ENCODE assay signal across 9 cellular contexts in genomic region chr13:42990147-42990990, GRCh38. TPM values are rescaled to one million over a fixed set of nuclear protein-coding genes. Genes with fewer than 3 reads are reported as not detected.
A peak's percentile ranks its signal among the peaks of the same experiment; 100 is the strongest.
DNase-seq lines count a peak whose midpoint lies in the region; TF ChIP-seq lines count a peak whose summit lies in the region.
"Had no signal": no experiment of that assay in that cellular context is flagged by ENCODE, and none has a peak within 500 bp of the region (broad histone marks: within the 10 kb centered on the region; RNA-seq: fewer than 3 reads in every experiment).

No MANE protein-coding gene starts in this region.

- peak; percentile 21 for DNase-seq in NCI-H446 treated with DMSO at 0.1 percent for 48 hours (lab: John Stamatoyannopoulos, UW)
- no peak for DNase-seq in endodermal cell
- no peak for DNase-seq in sigmoid colon
- no peak for DNase-seq in NCI-H2196 (lab: John Stamatoyannopoulos, UW; ENCODE audit: unreplicated experiment)
- DNase-seq in posterior vena cava (ENCODE audit: low spot score), result no peak
- no peak for DNase-seq in dedifferentiated amniotic fluid mesenchymal stem cell (ENCODE audit: extremely low spot score)
- DNase-seq in mesenteric fat pad (ENCODE audit: low spot score), result no peak

- WGBS in endodermal cell (ENCODE audit: insufficient coverage in 1 of 2, insufficient read length in 1 of 2), 2 experiments, result 84 to 90% methylated on average over 7 to 8 of the region's 9 CpGs
- WGBS in sigmoid colon, 2 donors, result 11 to 27% methylated on average over 9 of the region's 9 CpGs

- H3K4me3 ChIP-seq in GM12875 (ENCODE audit: low read depth, low read length) (peak overlapping the region; percentile 73), endodermal cell (ENCODE audit: low read length) (peak overlapping the region; percentile 92), sigmoid colon (peak overlapping the region in 2 of 4 donors; percentile 70 to 79)
- H3K4me3 ChIP-seq: GM23338 had no signal

- no peak for TF ChIP-seq EP300 in sigmoid colon (IDR thresholded peaks at IDR 0.05)

- H3K27ac ChIP-seq in endodermal cell (ENCODE audit: low read depth, low read length), result no peak overlapping the region
- H3K27ac ChIP-seq in sigmoid colon, result peak overlapping the region in 3 of 4 donors; percentile 85 to 88 (median 85)

- peak overlapping the region; percentile 20 for H3K27ac Mint-ChIP-seq in endodermal cell
- H3K27ac Mint-ChIP-seq: GM23338 had no signal

- peak overlapping the region; percentile 68 for H3K4me3 Mint-ChIP-seq in endodermal cell
- H3K4me3 Mint-ChIP-seq: GM23338 had no signal

- no peaks in the 10 kb centered on the region for H3K36me3 Mint-ChIP-seq in endodermal cell (ENCODE audit: low read depth)

- H3K27me3 ChIP-seq in endodermal cell (ENCODE audit: control insufficient read depth, insufficient read depth, low read length, poor library complexity, severe bottlenecking), result no peaks in the 10 kb centered on the region
- H3K27me3 ChIP-seq in sigmoid colon, result no peaks in the 10 kb centered on the region

- H3K9me3 Mint-ChIP-seq in endodermal cell, result no peaks in the 10 kb centered on the region
- H3K9me3 Mint-ChIP-seq: GM23338 had no signal

- TF ChIP-seq POLR2A in sigmoid colon (IDR thresholded peaks at IDR 0.05), result no peak

- H3K9ac ChIP-seq in endodermal cell (ENCODE audit: extremely low read depth, low read length, poor library complexity, severe bottlenecking), result peak overlapping the region; percentile 94

- H3K36me3 ChIP-seq in endodermal cell (ENCODE audit: control insufficient read depth, insufficient read depth, low read length) (peaks cover 15% of the 10 kb centered on the region), sigmoid colon (no peaks in the 10 kb centered on the region)

- no peak for TF ChIP-seq CTCF in GM12875 (IDR thresholded peaks at IDR 0.05; ENCODE audit: borderline replicate concordance, insufficient read depth, low read depth, low read length)
- no peak for TF ChIP-seq CTCF in endodermal cell (conservative IDR thresholded peaks at IDR 0.05)
- TF ChIP-seq CTCF in sigmoid colon (IDR thresholded peaks at IDR 0.05), result no peak

- H3K27me3 Mint-ChIP-seq in endodermal cell (ENCODE audit: insufficient read depth), result peaks cover 14% of the 10 kb centered on the region

- intact Hi-C loops in sigmoid colon (cut with DNase I) (no loop called here), posterior vena cava (cut with DNase I) (no loop called here)

- H3K4me1 ChIP-seq in endodermal cell (ENCODE audit: control insufficient read depth, insufficient read depth, low read length), result peaks cover 10% of the 10 kb centered on the region
- H3K4me1 ChIP-seq in sigmoid colon, result peaks cover 0 to 28% (median 17%) of the 10 kb centered on the region in 4 donors

- H3K4me1 Mint-ChIP-seq in endodermal cell, result peaks cover 41% of the 10 kb centered on the region

- H3K9me3 ChIP-seq in endodermal cell (ENCODE audit: control insufficient read depth, low read length) (no peaks in the 10 kb centered on the region), sigmoid colon (no peaks in the 10 kb centered on the region)

RNA-seq across cellular contexts. Expression of gene EPSTI1, which starts 1.7 kb away (rescaled TPM):
- total RNA-seq in endodermal cell, result 100 to 1,000 TPM in 1 of 2 donors, 10 to 100 TPM in 1; 33.8 to 101 TPM
- polyA plus RNA-seq in endodermal cell (2013, experiment 1 of 2), result 14.0 TPM
- polyA plus RNA-seq in endodermal cell (2013, experiment 2 of 2), result 16.6 TPM
- 1 to 10 TPM; 3.0 to 7.8 (median 4.3) TPM for total RNA-seq in sigmoid colon
- polyA plus RNA-seq in sigmoid colon, result 10 to 100 TPM in 2 of 3 donors, 1 to 10 TPM in 1; 6.6 to 27.8 (median 15.0) TPM
- total RNA-seq in posterior vena cava, result 10 to 100 TPM in 1 of 2 donors, 1 to 10 TPM in 1; 8.3 to 10.4 TPM
- total RNA-seq in mesenteric fat pad, result 18.2 TPM

RNA-seq across cellular contexts. Expression of gene DNAJC15, which starts 33.0 kb away (rescaled TPM):
- total RNA-seq in endodermal cell (10 to 100 TPM; 29.7 to 46.9 TPM), sigmoid colon (10 to 100 TPM; 13.6 to 16.3 (median 14.7) TPM), posterior vena cava (10 to 100 TPM; 10.8 to 17.0 TPM), mesenteric fat pad (19.5 TPM)
- 32.0 TPM for polyA plus RNA-seq in endodermal cell (2013, experiment 1 of 2)
- polyA plus RNA-seq in endodermal cell (2013, experiment 2 of 2), result 29.6 TPM
- 10 to 100 TPM; 14.4 to 38.8 (median 19.2) TPM for polyA plus RNA-seq in sigmoid colon
